In genomic region chr1:163241716-163242115, GRCh38 we compare ENCODE assay signal across 23 cellular contexts.
"Had no signal": no experiment of that assay in that cellular context is flagged by ENCODE, and none has a peak within 500 bp of the region (broad histone marks: within the 10 kb centered on the region; RNA-seq: fewer than 3 reads in every experiment).

No MANE protein-coding gene starts in this region.

- DNase-seq: IMR-90, Karpas-422, KG1, MM.1S, NCI-H1092 treated with DMSO at 0.1 percent for 48 hours, NCI-H1436, NCI-H187 treated with DMSO at 0.1 percent for 48 hours, NCI-H2029 treated with DMSO at 0.1 percent for 48 hours, NCI-H2171, NCI-H226, NCI-H446, NCI-H510A, NCI-H524 treated with DMSO at 0.1 percent for 48 hours, NCI-H69, NCI-H774, Right ventricle myocardium superior, RPMI8226, SIG-M5, SK-N-SH, SW 1271, T-cell had no signal

- FAIRE-seq: HepG2, RCC 7860 had no signal
